Comparison of ENCODE assay signal across 20 cellular contexts in the genomic region with DNA sequence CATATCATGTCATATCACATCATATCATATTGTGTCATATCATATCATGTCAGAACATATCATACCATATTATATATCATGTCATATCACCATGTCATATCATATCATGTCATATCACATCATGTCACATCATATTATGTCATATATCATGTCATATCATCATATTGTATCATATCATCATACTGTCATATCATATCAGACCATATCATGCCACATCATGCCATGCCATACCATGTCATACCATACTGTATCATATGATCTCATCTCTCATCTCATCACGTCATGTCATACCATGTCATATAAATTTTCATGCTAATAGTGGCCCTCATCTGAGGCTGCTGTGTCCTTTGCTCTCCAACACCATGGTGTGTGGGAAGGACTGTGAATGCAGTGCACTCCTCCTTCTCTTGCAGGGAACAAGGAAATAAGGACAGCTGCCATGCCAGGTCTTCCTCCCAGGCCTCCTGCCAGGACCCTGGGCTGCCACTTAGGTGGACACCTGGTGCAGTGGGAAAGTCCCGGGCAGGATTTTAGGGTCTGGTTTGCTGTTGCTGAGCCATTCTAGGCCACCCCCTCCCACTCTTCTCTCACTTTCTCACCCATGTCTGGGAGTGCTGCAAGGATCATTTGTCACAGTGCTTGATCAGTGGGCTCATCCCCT.
"Had no signal": no experiment of that assay in that cellular context is flagged by ENCODE, and none has a peak within 500 bp of the region (broad histone marks: within the 10 kb centered on the region; RNA-seq: fewer than 3 reads in every experiment).

No MANE protein-coding gene starts in this region.

- ATAC-seq: activated CD8-positive, alpha-beta memory T cell treated with anti-CD3 and anti-CD28 coated beads, Interleukin-2, amount 10 ng/mL, durations not matched to agents 7 days and 5 days; activated CD8-positive, alpha-beta T cell treated with anti-CD3 and anti-CD28 coated beads for 36 hours; lower lobe of right lung; mucosa of descending colon had no signal

- H3K27me3 ChIP-seq: upper lobe of left lung had no signal

- FAIRE-seq: kidney had no signal

- H3K27ac ChIP-seq: epithelial cell of prostate, lower lobe of right lung, upper lobe of left lung, VCaP had no signal

- H3K27me3 Mint-ChIP-seq: activated CD4-positive, alpha-beta T cell treated with anti-CD3 and anti-CD28 coated beads, Interleukin-2, amount 10 ng/mL, durations not matched to agents 7 days and 5 days; activated CD8-positive, alpha-beta memory T cell treated with anti-CD3 and anti-CD28 coated beads, Interleukin-2, amount 10 ng/mL, durations not matched to agents 7 days and 5 days; activated CD8-positive, alpha-beta T cell treated with anti-CD3 and anti-CD28 coated beads for 36 hours had no signal

- DNase-seq: activated CD4-positive, alpha-beta T cell treated with anti-CD3 and anti-CD28 coated beads, Interleukin-2, amount 10 ng/mL, durations not matched to agents 7 days and 5 days; activated CD4-positive, CD25-positive, alpha-beta regulatory T cell treated with anti-CD3 and anti-CD28 coated beads, Interleukin-2, amount 50 U/mL, for 72 hours; activated CD8-positive, alpha-beta memory T cell treated with anti-CD3 and anti-CD28 coated beads, Interleukin-2, amount 10 ng/mL, durations not matched to agents 7 days and 5 days; activated CD8-positive, alpha-beta T cell treated with anti-CD3 and anti-CD28 coated beads for 36 hours; activated effector memory CD4-positive, alpha-beta T cell treated with anti-CD3 and anti-CD28 coated beads, Interleukin-2, amount 50 U/mL, for 16 hours; activated naive CD4-positive, alpha-beta T cell treated with anti-CD3 and anti-CD28 coated beads, Interleukin-2, amount 10 ng/mL, durations not matched to agents 7 days and 5 days; activated T-cell treated with anti-CD3 and anti-CD28 coated beads for 4 hours; amygdala; cerebellar nuclear complex; kidney; lower lobe of right lung; mesendoderm; mucosa of descending colon; posterior cingulate gyrus; stimulated activated CD4-positive, alpha-beta T cell treated with anti-CD3 and anti-CD28 coated beads, Interleukin-2, amount 100 ng/mL, for 48 hours; stimulated activated naive CD4-positive, alpha-beta T cell; upper lobe of left lung had no signal

- H3K4me3 Mint-ChIP-seq: activated CD4-positive, alpha-beta T cell treated with anti-CD3 and anti-CD28 coated beads, Interleukin-2, amount 10 ng/mL, durations not matched to agents 7 days and 5 days; activated CD8-positive, alpha-beta memory T cell treated with anti-CD3 and anti-CD28 coated beads, Interleukin-2, amount 10 ng/mL, durations not matched to agents 7 days and 5 days; activated CD8-positive, alpha-beta T cell treated with anti-CD3 and anti-CD28 coated beads for 36 hours; activated naive CD4-positive, alpha-beta T cell treated with anti-CD3 and anti-CD28 coated beads, Interleukin-2, amount 10 ng/mL, durations not matched to agents 7 days and 5 days; T-helper 2 cell treated with Interferon-gamma antibody and Interleukin-4, amounts not matched to agents 5 μg/mL and 100 μg/mL, for 36 hours had no signal

- H3K9me3 Mint-ChIP-seq: activated CD4-positive, alpha-beta T cell treated with anti-CD3 and anti-CD28 coated beads, Interleukin-2, amount 10 ng/mL, durations not matched to agents 7 days and 5 days; activated CD8-positive, alpha-beta T cell treated with anti-CD3 and anti-CD28 coated beads for 36 hours; activated naive CD4-positive, alpha-beta T cell treated with anti-CD3 and anti-CD28 coated beads, Interleukin-2, amount 10 ng/mL, durations not matched to agents 7 days and 5 days; T-helper 2 cell treated with Interferon-gamma antibody and Interleukin-4, amounts not matched to agents 5 μg/mL and 100 μg/mL, for 36 hours had no signal

- H3K4me3 ChIP-seq: lower lobe of right lung, mucosa of descending colon, upper lobe of left lung had no signal

- H3K9me3 ChIP-seq: lower lobe of right lung, mucosa of descending colon, upper lobe of left lung had no signal

- H3K4me1 Mint-ChIP-seq: activated naive CD4-positive, alpha-beta T cell treated with anti-CD3 and anti-CD28 coated beads, Interleukin-2, amount 10 ng/mL, durations not matched to agents 7 days and 5 days had no signal

- H3K4me1 ChIP-seq: lower lobe of right lung, upper lobe of left lung had no signal

- H3K36me3 Mint-ChIP-seq: activated CD8-positive, alpha-beta memory T cell treated with anti-CD3 and anti-CD28 coated beads, Interleukin-2, amount 10 ng/mL, durations not matched to agents 7 days and 5 days; activated naive CD4-positive, alpha-beta T cell treated with anti-CD3 and anti-CD28 coated beads, Interleukin-2, amount 10 ng/mL, durations not matched to agents 7 days and 5 days had no signal

- H3K27ac Mint-ChIP-seq: activated CD4-positive, alpha-beta T cell treated with anti-CD3 and anti-CD28 coated beads, Interleukin-2, amount 10 ng/mL, durations not matched to agents 7 days and 5 days; activated CD8-positive, alpha-beta memory T cell treated with anti-CD3 and anti-CD28 coated beads, Interleukin-2, amount 10 ng/mL, durations not matched to agents 7 days and 5 days; activated CD8-positive, alpha-beta T cell treated with anti-CD3 and anti-CD28 coated beads for 36 hours; activated naive CD4-positive, alpha-beta T cell treated with anti-CD3 and anti-CD28 coated beads, Interleukin-2, amount 10 ng/mL, durations not matched to agents 7 days and 5 days; T-helper 2 cell treated with Interferon-gamma antibody and Interleukin-4, amounts not matched to agents 5 μg/mL and 100 μg/mL, for 36 hours had no signal

- H3K36me3 ChIP-seq: lower lobe of right lung, upper lobe of left lung had no signal
